ENCODE assay signal across 24 cellular contexts in the genomic region with DNA sequence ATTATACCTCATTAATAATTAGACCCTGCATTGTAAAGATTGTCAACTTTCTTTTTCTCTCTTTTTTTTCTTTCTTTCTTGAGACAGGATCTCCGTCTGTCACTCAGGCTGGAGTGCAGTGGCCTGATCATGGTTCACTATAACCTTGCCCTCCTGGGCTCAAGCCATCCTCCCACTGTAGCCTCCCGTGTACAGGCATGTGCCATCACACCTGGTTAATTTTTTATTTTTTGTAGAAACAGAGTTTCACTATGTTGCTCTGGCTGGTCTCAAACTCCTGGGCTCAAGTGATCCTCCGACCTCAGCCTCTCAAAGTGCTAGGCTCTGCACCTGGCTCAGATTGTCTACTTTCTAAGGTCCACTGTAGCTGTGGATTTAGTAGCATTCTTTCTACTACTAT. TPM values are rescaled to one million over a fixed set of nuclear protein-coding genes. Genes with fewer than 3 reads are reported as not detected.
DNase-seq lines count a peak whose midpoint lies in the region; ATAC-seq, FAIRE-seq and TF ChIP-seq lines count a peak whose summit lies in the region.
"Had no signal": no experiment of that assay in that cellular context is flagged by ENCODE, and none has a peak within 500 bp of the region (broad histone marks: within the 10 kb centered on the region; RNA-seq: fewer than 3 reads in every experiment).

No MANE protein-coding gene starts in this region.

- no peak for ATAC-seq in activated T-cell treated with anti-CD3 and anti-CD28 coated beads, Interleukin-2, amount 50 U/mL, for 4 hours
- peak; percentile 40 for ATAC-seq in GM12878
- ATAC-seq in psoas muscle: no peak
- ATAC-seq: activated CD8-positive, alpha-beta memory T cell treated with anti-CD3 and anti-CD28 coated beads, Interleukin-2, amount 10 ng/mL, durations not matched to agents 7 days and 5 days; esophagus mucosa; right cardiac atrium had no signal

- no peak overlapping the region for H3K4me3 ChIP-seq in GM12878
- H3K4me3 ChIP-seq in thyroid gland (replicated peaks in 1 of 3): no peak overlapping the region
- H3K4me3 ChIP-seq in psoas muscle: no peak overlapping the region
- H3K4me3 ChIP-seq: ascending aorta, cardiac muscle cell, coronary artery, GM23248, neural progenitor cell had no signal

- H3K36me3 ChIP-seq in GM12878 (ENCODE audit: control insufficient read depth in 2 of 2, insufficient read depth in 2 of 2, low read length in 1 of 2): 0 out of 4 replicates have a peak, but pooled peaks cover 0 to 6% of the 10 kb centered on the region in 2 experiments
- H3K36me3 ChIP-seq in thyroid gland: no peaks in the 10 kb centered on the region
- H3K36me3 ChIP-seq in psoas muscle (ENCODE audit: insufficient read depth in 1 of 2, low read depth in 1 of 2): no peaks in the 10 kb centered on the region
- H3K36me3 ChIP-seq: ascending aorta, cardiac muscle cell, neural progenitor cell had no signal

- TF ChIP-seq POLR2A in GM12878 (IDR thresholded peaks at IDR 0.05; ENCODE audit: low read depth, low read length): no peak
- no peak for TF ChIP-seq POLR2A in thyroid gland (IDR thresholded peaks at IDR 0.05)

- WGBS in GM12878 (ENCODE audit: insufficient coverage, insufficient replicate concordance, low lambda C conversion rate, missing lambda C conversion rate): 57% methylated on average over 3 of the region's 3 CpGs
- WGBS in thyroid gland, 2 donors: 94% methylated on average over 3 of the region's 3 CpGs
- 89 to 98% (median 91%) methylated on average over 3 of the region's 3 CpGs for WGBS in psoas muscle, 3 donors

- no peak overlapping the region for H3K27ac Mint-ChIP-seq in HFFc6
- H3K27ac Mint-ChIP-seq: activated CD8-positive, alpha-beta memory T cell treated with anti-CD3 and anti-CD28 coated beads, Interleukin-2, amount 10 ng/mL, durations not matched to agents 7 days and 5 days; activated naive CD8-positive, alpha-beta T cell treated with anti-CD3 and anti-CD28 coated beads, Interleukin-2, amount 10 ng/mL, durations not matched to agents 7 days and 5 days; neural progenitor cell; T-helper 2 cell treated with Interferon-gamma antibody and Interleukin-4, amounts not matched to agents 5 μg/mL and 100 μg/mL, for 36 hours had no signal

- peaks cover 11% of the 10 kb centered on the region for H3K36me3 Mint-ChIP-seq in activated T-cell treated with anti-CD3 and anti-CD28 coated beads, Interleukin-2, amount 50 U/mL, for 4 hours (ENCODE audit: insufficient read depth)
- H3K36me3 Mint-ChIP-seq in HFFc6 (ENCODE audit: low read depth): peaks cover 16% of the 10 kb centered on the region
- H3K36me3 Mint-ChIP-seq: neural progenitor cell had no signal

- H3K4me1 ChIP-seq in GM12878 (ENCODE audit: control insufficient read depth, insufficient read depth, low read length): no peaks in the 10 kb centered on the region
- H3K4me1 ChIP-seq in thyroid gland: peaks cover 7 to 13% of the 10 kb centered on the region in 2 donors
- peaks cover 2% of the 10 kb centered on the region for H3K4me1 ChIP-seq in psoas muscle
- H3K4me1 ChIP-seq: ascending aorta, neural progenitor cell, parathyroid adenoma had no signal

- H2AFZ ChIP-seq in GM12878 (ENCODE audit: control insufficient read depth, low read depth, low read length): no peak overlapping the region
- H2AFZ ChIP-seq: GM23248, neural progenitor cell, parathyroid adenoma had no signal

- no peak overlapping the region for H3K4me2 ChIP-seq in GM12878 (ENCODE audit: control insufficient read depth, insufficient read depth)
- H3K4me2 ChIP-seq: neural progenitor cell had no signal

- RAD21 ChIA-PET in GM12878 (lab: Charles Lee; ENCODE audit: unreplicated experiment): no interaction called here

- H3K9me3 Mint-ChIP-seq in activated T-cell treated with anti-CD3 and anti-CD28 coated beads, Interleukin-2, amount 50 U/mL, for 4 hours: no peaks in the 10 kb centered on the region
- no peaks in the 10 kb centered on the region for H3K9me3 Mint-ChIP-seq in HFFc6
- H3K9me3 Mint-ChIP-seq: activated naive CD8-positive, alpha-beta T cell treated with anti-CD3 and anti-CD28 coated beads, Interleukin-2, amount 10 ng/mL, durations not matched to agents 7 days and 5 days; neural progenitor cell; T-helper 2 cell treated with Interferon-gamma antibody and Interleukin-4, amounts not matched to agents 5 μg/mL and 100 μg/mL, for 36 hours had no signal

- H3K4me1 Mint-ChIP-seq in activated T-cell treated with anti-CD3 and anti-CD28 coated beads, Interleukin-2, amount 50 U/mL, for 4 hours (ENCODE audit: low read depth): peaks cover 73% of the 10 kb centered on the region
- peaks cover 41% of the 10 kb centered on the region for H3K4me1 Mint-ChIP-seq in HFFc6 (ENCODE audit: low read depth)

- no peak for DNase-seq in activated T-cell treated with anti-CD3 and anti-CD28 coated beads, Interleukin-2, amount 50 U/mL, for 4 hours
- DNase-seq in activated T-cell treated with anti-CD3 and anti-CD28 coated beads for 4 hours (no peak), HFFc6 (no peak), GM12878 (ENCODE audit: low read depth, low spot score) (no peak), thyroid gland (no peak), SK-N-DZ (ENCODE audit: low spot score) (no peak), psoas muscle (no peak), HCEC 1CT (no peak)
- DNase-seq: 8988T; activated CD4-positive, alpha-beta T cell treated with anti-CD3 and anti-CD28 coated beads for 4 hours; activated CD8-positive, alpha-beta memory T cell treated with anti-CD3 and anti-CD28 coated beads, Interleukin-2, amount 10 ng/mL, durations not matched to agents 7 days and 5 days; activated naive CD8-positive, alpha-beta T cell treated with anti-CD3 and anti-CD28 coated beads, Interleukin-2, amount 10 ng/mL, durations not matched to agents 7 days and 5 days; NCI-H1694; NCI-H510A; right cardiac atrium; stimulated activated CD4-positive, alpha-beta T cell treated with anti-CD3 and anti-CD28 coated beads, Interleukin-2, amount 100 ng/mL, for 48 hours had no signal

- no peak overlapping the region for H3K9ac ChIP-seq in GM12878 (ENCODE audit: control insufficient read depth, insufficient read depth, low read length)
- H3K9ac ChIP-seq: GM23248, neural progenitor cell, parathyroid adenoma had no signal

- TF ChIP-seq CTCF in HFFc6 (IDR thresholded peaks at IDR 0.05) (no peak), GM12878 (IDR thresholded peaks at IDR 0.05 in 2 of 3, conservative IDR thresholded peaks at IDR 0.05 in 1 of 3; ENCODE audit: control insufficient read depth in 2 of 3, extremely low read depth in 1 of 3, insufficient read depth in 1 of 3, low read depth in 3 of 3, low read length in 3 of 3) (no peak), thyroid gland (IDR thresholded peaks at IDR 0.05) (no peak), psoas muscle (IDR thresholded peaks at IDR 0.05) (no peak)

- H3K27ac ChIP-seq in GM12878 (ENCODE audit: control insufficient read depth, insufficient read depth) (no peak overlapping the region), thyroid gland (peak overlapping the region in 2 of 3 donors; percentile 11 to 31), psoas muscle (no peak overlapping the region)
- H3K27ac ChIP-seq: ascending aorta, cardiac muscle cell, coronary artery, GM23248, neural progenitor cell, parathyroid adenoma had no signal

- SMC1A ChIA-PET in GM12878 (lab: Charles Lee; ENCODE audit: uncharacterized antibody, unreplicated experiment): interaction anchor here (1.3 kb wide), 1 partner anchor 39 kb away, joined by 3 read pairs; no protein-coding TSS in a partner anchor

- no peak for TF ChIP-seq RAD21 in GM12878 (IDR thresholded peaks at IDR 0.05; ENCODE audit: insufficient read depth, low read depth, low read length)

- H4K20me1 ChIP-seq in GM12878 (ENCODE audit: control insufficient read depth, insufficient read depth): no peaks in the 10 kb centered on the region

- CTCF ChIA-PET in GM12878 (lab: Yijun Ruan, JAX): interaction anchor here (0.9 kb wide), 1 partner anchor 31 kb away, joined by 3 read pairs; no protein-coding TSS in a partner anchor

- intact Hi-C loops in GM12878 (cut with micrococcal nuclease; ENCODE audit: unreplicated experiment): no loop called here
- intact Hi-C loops in thyroid gland (cut with DNase I): no loop called here
- intact Hi-C loops in psoas muscle (cut with DNase I): no loop called here

- in situ Hi-C loops in GM12878 (cut with MboI): no loop called here

- no peak for TF ChIP-seq EP300 in GM12878 (IDR thresholded peaks at IDR 0.05; ENCODE audit: borderline replicate concordance in 1 of 2, control insufficient read depth in 1 of 2, low read depth in 2 of 2, low read length in 2 of 2)

- FAIRE-seq in GM12878 (lab: Jason Lieb, UNC): no peak

- H3K79me2 ChIP-seq in GM12878 (ENCODE audit: control insufficient read depth, insufficient read depth, low read length): peaks cover 53% of the 10 kb centered on the region
- H3K79me2 ChIP-seq: parathyroid adenoma had no signal

- no peaks in the 10 kb centered on the region for H3K27me3 Mint-ChIP-seq in activated T-cell treated with anti-CD3 and anti-CD28 coated beads, Interleukin-2, amount 50 U/mL, for 4 hours (ENCODE audit: low read depth)
- H3K27me3 Mint-ChIP-seq in HFFc6 (ENCODE audit: insufficient read depth): no peaks in the 10 kb centered on the region
- H3K27me3 Mint-ChIP-seq: activated CD8-positive, alpha-beta memory T cell treated with anti-CD3 and anti-CD28 coated beads, Interleukin-2, amount 10 ng/mL, durations not matched to agents 7 days and 5 days; activated naive CD8-positive, alpha-beta T cell treated with anti-CD3 and anti-CD28 coated beads, Interleukin-2, amount 10 ng/mL, durations not matched to agents 7 days and 5 days had no signal

- H3K9me3 ChIP-seq in GM12878 (replicated peaks; ENCODE audit: control insufficient read depth, insufficient read depth, low read length) (peaks cover 4% of the 10 kb centered on the region; the same call in 2 of the 3 replicates), thyroid gland (no peaks in the 10 kb centered on the region), psoas muscle (no peaks in the 10 kb centered on the region)
- H3K9me3 ChIP-seq: ascending aorta had no signal

- POLR2A ChIA-PET in GM12878 (lab: Charles Lee): no interaction called here

- no TSS peak for BruUV-seq in GM12878 (replicated peaks; lab: Mats Ljungman, UMichigan)

- peak overlapping the region; percentile 49 for H3K4me3 Mint-ChIP-seq in activated T-cell treated with anti-CD3 and anti-CD28 coated beads, Interleukin-2, amount 50 U/mL, for 4 hours
- peak overlapping the region; percentile 46; the same call in 1 of the 2 replicates for H3K4me3 Mint-ChIP-seq in HFFc6
- H3K4me3 Mint-ChIP-seq: activated CD8-positive, alpha-beta memory T cell treated with anti-CD3 and anti-CD28 coated beads, Interleukin-2, amount 10 ng/mL, durations not matched to agents 7 days and 5 days; activated naive CD8-positive, alpha-beta T cell treated with anti-CD3 and anti-CD28 coated beads, Interleukin-2, amount 10 ng/mL, durations not matched to agents 7 days and 5 days; neural progenitor cell; T-helper 2 cell treated with Interferon-gamma antibody and Interleukin-4, amounts not matched to agents 5 μg/mL and 100 μg/mL, for 36 hours had no signal

- H3K27me3 ChIP-seq in GM12878 (replicated peaks in 1 of 2; ENCODE audit: control insufficient read depth in 2 of 2, insufficient read depth in 2 of 2, low read length in 1 of 2) (no peaks in the 10 kb centered on the region), thyroid gland (no peaks in the 10 kb centered on the region), psoas muscle (ENCODE audit: insufficient read depth in 3 of 3, low read length in 2 of 3) (no peaks in the 10 kb centered on the region)
- H3K27me3 ChIP-seq: ascending aorta, cardiac muscle cell, neural progenitor cell had no signal

RNA-seq across cellular contexts. Expression of a gene that starts 50.7 kb away (rescaled TPM):
- 100 to 1,000 TPM in 1 of 3 donors, 10 to 100 TPM in 2; 84.4 to 119 (median 98.9) TPM for total RNA-seq in activated T-cell treated with anti-CD3 and anti-CD28 coated beads, Interleukin-2, amount 50 U/mL, for 4 hours
- 10 to 100 TPM; 33.3 to 57.9 (median 45.5) TPM for total RNA-seq in HFFc6 (2021; fragmentation: NEBNext Ultra II Directional; extraction: Animal tissue kit (Norgen Biotek cat#: 25700))
- 50.7 and 52.3 TPM in 2 replicates for total RNA-seq in GM12878 (2013; cell fraction: nucleolus; rRNA removed)
- total RNA-seq in GM12878 (2014; rRNA removed): 49.3 and 57.8 TPM in 2 replicates
- 54.7 and 58.4 TPM in 2 replicates for total RNA-seq in GM12878 (2014; rRNA removed; fragmentation: Illumina TruSeq; extraction: Trizol)
- total RNA-seq in GM12878 (2021): 39.0 and 50.5 TPM in 2 replicates
- polyA plus RNA-seq in GM12878 (2011; ENCODE audit: low read depth): 17.2 TPM
- polyA plus RNA-seq in GM12878 (2011; rRNA removed): 50.9 and 68.6 TPM in 2 replicates
- 25.8 and 32.4 TPM in 2 replicates for polyA plus RNA-seq in GM12878 (2011; cell fraction: cytosol; rRNA removed)
- polyA plus RNA-seq in GM12878 (2011; cell fraction: nucleus; rRNA removed): 19.3 TPM in 2 replicates
- 36.3 and 36.8 TPM in 2 replicates for polyA plus RNA-seq in GM12878 (2012)
- 42.6 and 53.0 TPM in 2 replicates for polyA plus RNA-seq in GM12878 (2014; fragmentation: Illumina TruSeq; extraction: Trizol)
- polyA plus RNA-seq in GM12878 (2014; fragmentation: Nextera tagmentation; extraction: Ambion mirVana): 10 to 100 TPM; 11.5 to 16.1 TPM
- 37.5 and 38.7 TPM in 2 replicates for polyA plus RNA-seq in GM12878 (2014; rRNA removed)
- 10 to 100 TPM in 1 of 2 experiments, 1 to 10 TPM in 1; 7.3 to 35.3 TPM for polyA plus RNA-seq in GM12878 (2016; fragmentation: Nextera tagmentation; extraction: Ambion mirVana)
- polyA minus RNA-seq in GM12878 (2011; rRNA and poly(A)+ RNA removed): 45.8 and 82.7 TPM in 2 replicates
- polyA minus RNA-seq in GM12878 (2011; cell fraction: cytosol; rRNA and poly(A)+ RNA removed): 27.0 and 34.0 TPM in 2 replicates
- polyA minus RNA-seq in GM12878 (2011; cell fraction: nucleus; rRNA and poly(A)+ RNA removed): 20.1 and 42.3 TPM in 2 replicates
- total RNA-seq in thyroid gland: 10 to 100 TPM; 50.3 to 89.5 (median 58.1) TPM
- 0.02 TPM in 1 of 2 replicates, not detected in the other for polyA plus RNA-seq in SK-N-DZ (2014; cell fraction: cytosol; rRNA removed)
- not detected in 2 replicates for polyA plus RNA-seq in SK-N-DZ (2014; cell fraction: nucleus; rRNA removed)
- 10 to 100 TPM in 1 of 4 donors, 1 to 10 TPM in 3; 5.5 to 14.6 (median 8.2) TPM for total RNA-seq in psoas muscle
- 1 to 10 TPM; 2.7 to 7.1 (median 2.9) TPM for polyA plus RNA-seq in psoas muscle

Comparison
In these comparisons a context has a peak if more than half of its experiments do, and no peak if none do; other contexts are left out.
1. H3K27ac ChIP-seq: peak in thyroid gland (2 of 3); none in GM12878 (single experiment) and psoas muscle (single experiment).